14 cellular contexts compared by ENCODE assay signal in genomic region chr17:6551909-6552768, GRCh38. TPM values are rescaled to one million over a fixed set of nuclear protein-coding genes. Genes with fewer than 3 reads are reported as not detected.
DNase-seq lines count a peak whose midpoint lies in the region; ATAC-seq, FAIRE-seq and TF ChIP-seq lines count a peak whose summit lies in the region.
"Had no signal": no experiment of that assay in that cellular context is flagged by ENCODE, and none has a peak within 500 bp of the region (broad histone marks: within the 10 kb centered on the region; RNA-seq: fewer than 3 reads in every experiment).

No MANE protein-coding gene starts in this region.

- H3K27ac ChIP-seq in small intestine (ENCODE audit: low read depth in 1 of 2, low read length in 1 of 2): peak overlapping the region in 1 of 2 donors; percentile 9
- H3K27ac ChIP-seq: adrenal gland, neural progenitor cell had no signal

- no peak overlapping the region for H3K4me3 Mint-ChIP-seq in CD14-positive monocyte
- H3K4me3 Mint-ChIP-seq: activated CD8-positive, alpha-beta memory T cell treated with anti-CD3 and anti-CD28 coated beads, Interleukin-2, amount 10 ng/mL, durations not matched to agents 7 days and 5 days; neural progenitor cell had no signal

- H3K27me3 ChIP-seq in small intestine (ENCODE audit: control insufficient read depth in 2 of 2, insufficient read depth in 2 of 2, low read length in 2 of 2): peaks cover 0 to 10% of the 10 kb centered on the region in 2 donors
- H3K27me3 ChIP-seq: adrenal gland had no signal

- WGBS in small intestine, 3 donors: 14 to 51% (median 31%) methylated on average over 13 of the region's 13 CpGs

- H3K4me1 ChIP-seq in small intestine (ENCODE audit: control insufficient read depth in 2 of 2, insufficient read depth in 1 of 2, low read depth in 1 of 2, low read length in 1 of 2): peaks cover 0 to 2% of the 10 kb centered on the region in 2 donors

- intact Hi-C loops in CD14-positive monocyte (cut with micrococcal nuclease): no loop called here

- FAIRE-seq in small intestine (lab: Jason Lieb, UNC): no peak
- FAIRE-seq: D721Med, GM18507, K562 had no signal

- no peaks in the 10 kb centered on the region for H3K36me3 ChIP-seq in small intestine (ENCODE audit: control insufficient read depth in 2 of 2, insufficient read depth in 2 of 2, low read length in 2 of 2)
- H3K36me3 ChIP-seq: adrenal gland, neural progenitor cell had no signal

- no peak for TF ChIP-seq CTCF in CD14-positive monocyte (IDR thresholded peaks at IDR 0.05)

- no peaks in the 10 kb centered on the region for H3K9me3 ChIP-seq in small intestine (ENCODE audit: control insufficient read depth, low read depth)
- H3K9me3 ChIP-seq: adrenal gland had no signal

- peaks cover 0 to 5% of the 10 kb centered on the region in 2 donors for H3K36me3 Mint-ChIP-seq in CD14-positive monocyte
- H3K36me3 Mint-ChIP-seq: activated CD8-positive, alpha-beta memory T cell treated with anti-CD3 and anti-CD28 coated beads, Interleukin-2, amount 10 ng/mL, durations not matched to agents 7 days and 5 days; neural progenitor cell had no signal

- peaks cover 48 to 77% (median 51%) of the 10 kb centered on the region in 3 donors for H3K27me3 Mint-ChIP-seq in CD14-positive monocyte (ENCODE audit: low read depth in 3 of 3)

- H3K9me3 Mint-ChIP-seq in CD14-positive monocyte: peaks cover 0 to 15% (median 4%) of the 10 kb centered on the region in 7 donors
- H3K9me3 Mint-ChIP-seq: neural progenitor cell had no signal

- peak; percentile 72 for DNase-seq in LoVo (ENCODE audit: low spot score)
- peak; percentile 59 for DNase-seq in NCI-H510A (lab: John Stamatoyannopoulos, UW)
- DNase-seq in iPS-NIHi11 (ENCODE audit: low spot score): peak; percentile 42
- DNase-seq in small intestine: peak; percentile 60
- DNase-seq in NCI-H2171 treated with DMSO at 0.1 percent for 48 hours (lab: John Stamatoyannopoulos, UW): no peak
- DNase-seq in CD14-positive monocyte (ENCODE audit: low spot score): no peak
- DNase-seq: activated CD8-positive, alpha-beta memory T cell treated with anti-CD3 and anti-CD28 coated beads, Interleukin-2, amount 10 ng/mL, durations not matched to agents 7 days and 5 days; stimulated activated CD4-positive, alpha-beta T cell treated with anti-CD3 and anti-CD28 coated beads, Interleukin-4, amount 100 ng/mL, for 4 hours had no signal

- no peak overlapping the region for H3K27ac Mint-ChIP-seq in CD14-positive monocyte
- H3K27ac Mint-ChIP-seq: activated CD8-positive, alpha-beta memory T cell treated with anti-CD3 and anti-CD28 coated beads, Interleukin-2, amount 10 ng/mL, durations not matched to agents 7 days and 5 days; neural progenitor cell had no signal

- no peak for ATAC-seq in GM18517 (IDR thresholded peaks at IDR 0.05; ENCODE audit: unreplicated experiment)
- ATAC-seq: activated CD8-positive, alpha-beta memory T cell treated with anti-CD3 and anti-CD28 coated beads, Interleukin-2, amount 10 ng/mL, durations not matched to agents 7 days and 5 days; K562 had no signal

- no peak overlapping the region for H3K4me3 ChIP-seq in small intestine (ENCODE audit: low read depth in 1 of 2, low read length in 2 of 2)
- H3K4me3 ChIP-seq: adrenal gland, K562, neural progenitor cell had no signal

- peaks cover 19% of the 10 kb centered on the region for H3K4me1 Mint-ChIP-seq in CD14-positive monocyte

RNA-seq across cellular contexts. Expression of gene PITPNM3, which starts 4.2 kb away (rescaled TPM):
- 1 to 10 TPM in 1 of 3 donors, under 1 TPM in 2; 0.22 to 1.7 (median 0.27) TPM for polyA plus RNA-seq in small intestine
- polyA plus RNA-seq in CD14-positive monocyte: not detected

Comparison
In these comparisons a context has a peak if more than half of its experiments do, and no peak if none do; other contexts are left out.
1. DNase-seq: peak in LoVo (single experiment), NCI-H510A (single experiment), iPS-NIHi11 (single experiment) and small intestine (single experiment); none in NCI-H2171 treated with DMSO at 0.1 percent for 48 hours (single experiment) and CD14-positive monocyte (single experiment).